ENCODE assay signal across 24 cellular contexts in genomic region chr6:16857969-16858592, GRCh38.
DNase-seq lines count a peak whose midpoint lies in the region; TF ChIP-seq lines count a peak whose summit lies in the region.
"Had no signal": no experiment of that assay in that cellular context is flagged by ENCODE, and none has a peak within 500 bp of the region (broad histone marks: within the 10 kb centered on the region; RNA-seq: fewer than 3 reads in every experiment).

No MANE protein-coding gene starts in this region.

- no peaks in the 10 kb centered on the region for H3K79me2 ChIP-seq in Loucy (ENCODE audit: insufficient read depth, low read length)

- peak overlapping the region; percentile 28 for H3K4me2 ChIP-seq in Loucy (ENCODE audit: low read depth, low read length, poor library complexity, severe bottlenecking)

- H3K4me1 ChIP-seq in HEK293 (ENCODE audit: control insufficient read depth, insufficient read depth, low read length) (peaks cover 4% of the 10 kb centered on the region; the same call in 1 of the 2 replicates), Loucy (ENCODE audit: insufficient read depth, low read length, poor library complexity, severe bottlenecking) (peaks cover 47% of the 10 kb centered on the region)
- H3K4me1 ChIP-seq: Caco-2, SJCRH30 had no signal

- no peak for TF ChIP-seq CTCF in HEK293 (tag by site-specific recombination; IDR thresholded peaks at IDR 0.05)
- TF ChIP-seq CTCF in Loucy (conservative IDR thresholded peaks at IDR 0.05; ENCODE audit: low read length): no peak
- no peak for TF ChIP-seq CTCF in WERI-Rb-1 (IDR thresholded peaks at IDR 0.05; ENCODE audit: low read depth, low read length)

- H4K20me1 ChIP-seq in Loucy (ENCODE audit: insufficient read depth, low read length, poor library complexity, severe bottlenecking): no peaks in the 10 kb centered on the region

- POLR2A ChIA-PET in HEK293 (lab: Yijun Ruan, JAX): no interaction called here

- H3F3A ChIP-seq in Loucy (ENCODE audit: low read depth): no peaks in the 10 kb centered on the region

- CTCF ChIA-PET in HEK293 (lab: Yijun Ruan, JAX): interaction anchor here (0.9 kb wide), 1 partner anchor 15 kb away, joined by 3 read pairs; no protein-coding TSS in a partner anchor

- DNase-seq in WERI-Rb-1: peak; percentile 19
- DNase-seq in left kidney (ENCODE audit: low read depth, low spot score): peak; percentile 92
- DNase-seq in hypothalamus (lab: John Stamatoyannopoulos, UW): no peak
- no peak for DNase-seq in kidney tubule cell (ENCODE audit: low spot score)
- DNase-seq in NCI-H2196 (lab: John Stamatoyannopoulos, UW; ENCODE audit: unreplicated experiment): no peak
- DNase-seq: Caco-2; CD8-positive, alpha-beta T cell; DMS79 treated with DMSO at 0.1 percent for 48 hours; GF-D8; GOT3; HCEC 1CT; Karpas-422; MV-4-11; NCI-H1105; NCI-H1436 treated with DMSO at 0.1 percent for 48 hours; NCI-H187 treated with DMSO at 0.1 percent for 48 hours; NCI-H2171 treated with DMSO at 0.1 percent for 48 hours; PC-3; SJCRH30; T-cell had no signal

- no peak overlapping the region for H2AFZ ChIP-seq in Loucy (ENCODE audit: low read length)

- H3K27ac ChIP-seq in HEK293 (ENCODE audit: extremely low read depth, low read depth, low read length) (no peak overlapping the region), WERI-Rb-1 (no peak overlapping the region)
- H3K27ac ChIP-seq: C4-2B, HL-60, SJCRH30 had no signal

- H3K4me3 ChIP-seq in HEK293 (ENCODE audit: low read depth, low read length) (no peak overlapping the region), Loucy (ENCODE audit: low read length, poor library complexity, severe bottlenecking) (no peak overlapping the region), WERI-Rb-1 (ENCODE audit: low read depth, low read length) (no peak overlapping the region)
- H3K4me3 ChIP-seq: SJCRH30 had no signal

- no peak overlapping the region for H3K9ac ChIP-seq in Loucy (ENCODE audit: low read depth, low read length, poor library complexity, severe bottlenecking)

- H3K27me3 ChIP-seq in Loucy (ENCODE audit: insufficient read depth, low read length, poor library complexity, severe bottlenecking): no peaks in the 10 kb centered on the region
- no peaks in the 10 kb centered on the region for H3K27me3 ChIP-seq in WERI-Rb-1 (ENCODE audit: insufficient read depth, low read depth, severe bottlenecking)
- H3K27me3 ChIP-seq: SJCRH30 had no signal

- H3K9me2 ChIP-seq in Loucy (replicated peaks; ENCODE audit: low read depth, low read length): no peaks in the 10 kb centered on the region

- H3K9me3 ChIP-seq in HEK293 (ENCODE audit: control insufficient read depth, insufficient read depth, low read depth, low read length): no peaks in the 10 kb centered on the region
- H3K9me3 ChIP-seq in Loucy (ENCODE audit: insufficient read depth, low read depth, low read length): no peaks in the 10 kb centered on the region
- H3K9me3 ChIP-seq in WERI-Rb-1 (ENCODE audit: severe bottlenecking): no peaks in the 10 kb centered on the region
- H3K9me3 ChIP-seq: Caco-2, SJCRH30 had no signal

- H3K36me3 ChIP-seq in HEK293 (ENCODE audit: control insufficient read depth in 2 of 2, insufficient read depth in 1 of 2, low read length in 2 of 2) (no peaks in the 10 kb centered on the region), Loucy (ENCODE audit: insufficient read depth, low read length) (no peaks in the 10 kb centered on the region), WERI-Rb-1 (no peaks in the 10 kb centered on the region)
- H3K36me3 ChIP-seq: SJCRH30 had no signal

TF ChIP-seq in HEK293, 187 proteins besides CTCF, POLR2A, EP300 and RAD21:
- TF ChIP-seq, protein P1, sequence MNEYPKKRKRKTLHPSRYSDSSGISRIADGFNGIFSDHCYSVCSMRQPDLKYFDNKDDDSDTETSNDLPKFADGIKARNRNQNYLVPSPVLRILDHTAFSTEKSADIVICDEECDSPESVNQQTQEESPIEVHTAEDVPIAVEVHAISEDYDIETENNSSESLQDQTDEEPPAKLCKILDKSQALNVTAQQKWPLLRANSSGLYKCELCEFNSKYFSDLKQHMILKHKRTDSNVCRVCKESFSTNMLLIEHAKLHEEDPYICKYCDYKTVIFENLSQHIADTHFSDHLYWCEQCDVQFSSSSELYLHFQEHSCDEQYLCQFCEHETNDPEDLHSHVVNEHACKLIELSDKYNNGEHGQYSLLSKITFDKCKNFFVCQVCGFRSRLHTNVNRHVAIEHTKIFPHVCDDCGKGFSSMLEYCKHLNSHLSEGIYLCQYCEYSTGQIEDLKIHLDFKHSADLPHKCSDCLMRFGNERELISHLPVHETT (tag by site-specific recombination; IDR thresholded peaks at IDR 0.05): no peak
- TF ChIP-seq ZNF366 (tag by site-specific recombination; conservative IDR thresholded peaks at IDR 0.05) (peak; percentile 64), ZNF692 (tag by site-specific recombination; IDR thresholded peaks at IDR 0.05) (no peak)

Comparison
In these comparisons a context has a peak if more than half of its experiments do, and no peak if none do; other contexts are left out.
1. DNase-seq: peak in WERI-Rb-1 (single experiment) and left kidney (single experiment); none in hypothalamus (0 of 51), kidney tubule cell (single experiment) and NCI-H2196 (single experiment).